ENCODE assay signal across 9 cellular contexts in genomic region chr15:29668120-29668602, GRCh38.
A peak's percentile ranks its signal among the peaks of the same experiment; 100 is the strongest.
DNase-seq lines count a peak whose midpoint lies in the region; ATAC-seq and TF ChIP-seq lines count a peak whose summit lies in the region.
"Had no signal": no experiment of that assay in that cellular context is flagged by ENCODE, and none has a peak within 500 bp of the region (broad histone marks: within the 10 kb centered on the region; RNA-seq: fewer than 3 reads in every experiment).

No MANE protein-coding gene starts in this region.

- H3K27me3 ChIP-seq in HL-60 (ENCODE audit: insufficient read depth, poor library complexity, severe bottlenecking) (no peaks in the 10 kb centered on the region), PC-3 (ENCODE audit: low read length) (no peaks in the 10 kb centered on the region), breast epithelium (no peaks in the 10 kb centered on the region)
- H3K27me3 ChIP-seq: BLaER1 had no signal

- H3K27me3 Mint-ChIP-seq in T-helper 17 cell = peaks cover 10% of the 10 kb centered on the region

- H2AFZ ChIP-seq in PC-3 (ENCODE audit: low read length) = no peak overlapping the region

- intact Hi-C loops in PC-3 (cut with micrococcal nuclease) (loop anchor here (1.0 kb wide), 4 partner anchors 72 to 407 kb away; no protein-coding TSS in a partner anchor), breast epithelium (cut with DNase I; ENCODE audit: low total_unique reads) (loop anchor here (2.0 kb wide), 1 partner anchor 39 kb away; no protein-coding TSS in a partner anchor)

- no peaks in the 10 kb centered on the region for H3K9me2 ChIP-seq in PC-3 (replicated peaks; ENCODE audit: low read length)

- CTCF ChIA-PET in PC-3 (lab: Charles Lee) = no interaction called here

- H3K36me3 Mint-ChIP-seq in T-helper 17 cell (ENCODE audit: low read depth) = no peaks in the 10 kb centered on the region

- no peaks in the 10 kb centered on the region for H4K20me1 ChIP-seq in PC-3 (ENCODE audit: low read length)
- H4K20me1 ChIP-seq: BLaER1 had no signal

- H3K4me3 ChIP-seq in HL-60 (replicated peaks; ENCODE audit: insufficient read depth, low read length) (no peak overlapping the region), PC-3 (ENCODE audit: low read length) (no peak overlapping the region), breast epithelium (no peak overlapping the region)
- H3K4me3 ChIP-seq: BLaER1 had no signal

- no peak for TF ChIP-seq POLR2A in breast epithelium (IDR thresholded peaks at IDR 0.05)

- H3K4me1 ChIP-seq in PC-3 (ENCODE audit: insufficient read depth, low read length) (peaks cover 40% of the 10 kb centered on the region), breast epithelium (no peaks in the 10 kb centered on the region)

- H3K4me3 Mint-ChIP-seq in T-helper 17 cell = no peak overlapping the region

- H3K27ac Mint-ChIP-seq in T-helper 17 cell = no peak overlapping the region

- POLR2A ChIA-PET in PC-3 (lab: Charles Lee; ENCODE audit: unreplicated experiment) = no interaction called here

- peaks cover 2% of the 10 kb centered on the region for H3K4me1 Mint-ChIP-seq in T-helper 17 cell

- no TSS peak for BruUV-seq in PC-3 (replicated peaks; lab: Mats Ljungman, UMichigan)

- H3K27ac ChIP-seq in HL-60 (replicated peaks) = no peak overlapping the region
- H3K27ac ChIP-seq in PC-3 (ENCODE audit: low read length) = no peak overlapping the region
- no peak overlapping the region for H3K27ac ChIP-seq in breast epithelium
- H3K27ac ChIP-seq: BLaER1 had no signal

- H3K4me2 ChIP-seq in PC-3 (ENCODE audit: low read length) = no peak overlapping the region
- H3K4me2 ChIP-seq: BLaER1 had no signal

- H3K9ac ChIP-seq in PC-3 (ENCODE audit: low read length) = no peak overlapping the region
- H3K9ac ChIP-seq: BLaER1 had no signal

- H3F3A ChIP-seq in PC-3 (ENCODE audit: low read length, unreplicated experiment) = peaks cover 4% of the 10 kb centered on the region

- no peaks in the 10 kb centered on the region for H3K79me2 ChIP-seq in PC-3 (ENCODE audit: low read length)

- DNase-seq in NCI-H1436 (lab: John Stamatoyannopoulos, UW) (peak; percentile 48), NCI-H1436 treated with DMSO at 0.1 percent for 48 hours (lab: John Stamatoyannopoulos, UW) (no peak), HL-60 (ENCODE audit: low read depth in 1 of 2, low spot score in 1 of 2) (peak; percentile 1 to 49), PC-3 (peak; percentile 95), breast epithelium (ENCODE audit: low spot score in 2 of 2) (peak in 1 of 2 donors; percentile 68), iris pigment epithelial cell (ENCODE audit: low read depth) (peak; percentile 90), T-helper 17 cell (no peak)
- peak; percentile 4 for DNase-seq in stimulated activated CD4-positive, alpha-beta T cell treated with anti-CD3 and anti-CD28 coated beads, Interleukin-4, amount 100 ng/mL, for 1 hour

- TF ChIP-seq CTCF in HL-60 (IDR thresholded peaks at IDR 0.05; ENCODE audit: insufficient read depth, low read length) = no peak
- TF ChIP-seq CTCF in PC-3 (conservative IDR thresholded peaks at IDR 0.05; ENCODE audit: low read depth, low read length) = peak; percentile 98
- TF ChIP-seq CTCF in breast epithelium (IDR thresholded peaks at IDR 0.05) = peak; percentile 13 to 82 (median 57)

- peak; percentile 56 for ATAC-seq in PC-3
- ATAC-seq in T-helper 17 cell = no peak

- H3K9me3 ChIP-seq in PC-3 (ENCODE audit: low read length) (no peaks in the 10 kb centered on the region), breast epithelium (no peaks in the 10 kb centered on the region), T-helper 17 cell (ENCODE audit: control insufficient read depth, low read length, poor library complexity, severe bottlenecking) (no peaks in the 10 kb centered on the region)
- H3K9me3 ChIP-seq: BLaER1 had no signal

- no peaks in the 10 kb centered on the region for H3K36me3 ChIP-seq in PC-3 (ENCODE audit: low read depth, low read length)
- no peaks in the 10 kb centered on the region for H3K36me3 ChIP-seq in breast epithelium
- H3K36me3 ChIP-seq: BLaER1 had no signal

Comparison
In these comparisons a context has a peak if more than half of its experiments do, and no peak if none do; other contexts are left out.
1. DNase-seq: peak in NCI-H1436 (single experiment), HL-60 (2 of 2), PC-3 (single experiment), iris pigment epithelial cell (single experiment) and stimulated activated CD4-positive, alpha-beta T cell treated with anti-CD3 and anti-CD28 coated beads, Interleukin-4, amount 100 ng/mL, for 1 hour (single experiment); none in NCI-H1436 treated with DMSO at 0.1 percent for 48 hours (single experiment) and T-helper 17 cell (0 of 3).